Comparison of ENCODE assay signal across 18 cellular contexts in the genomic region with DNA sequence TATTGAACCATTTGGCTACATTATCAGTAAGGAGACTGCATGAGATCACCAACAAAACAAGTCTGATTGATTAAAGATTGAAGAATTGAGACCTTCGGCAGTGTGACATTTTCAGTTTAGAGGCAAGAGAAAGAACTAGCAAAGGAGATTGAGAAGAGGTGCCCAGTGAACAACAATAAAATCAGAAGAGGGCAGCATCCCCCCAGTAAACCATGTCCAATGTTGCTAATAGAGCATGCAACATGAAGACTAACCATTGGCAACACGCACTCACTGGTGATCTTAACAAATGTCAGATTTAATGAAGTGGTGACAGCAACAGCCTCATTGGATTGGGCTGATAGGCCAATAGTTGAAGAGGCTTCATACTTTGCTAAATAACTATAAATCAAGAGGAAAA. TPM values are rescaled to one million over a fixed set of nuclear protein-coding genes. Genes with fewer than 3 reads are reported as not detected.
DNase-seq lines count a peak whose midpoint lies in the region; ATAC-seq, FAIRE-seq and TF ChIP-seq lines count a peak whose summit lies in the region.
"Had no signal": no experiment of that assay in that cellular context is flagged by ENCODE, and none has a peak within 500 bp of the region (broad histone marks: within the 10 kb centered on the region; RNA-seq: fewer than 3 reads in every experiment).

No MANE protein-coding gene starts in this region.

- RAD21 ChIA-PET in GM12878 (lab: Charles Lee; ENCODE audit: unreplicated experiment), result no interaction called here

- H3K9me2 ChIP-seq in GM23338 (ENCODE audit: insufficient read depth), result 0 out of 2 replicates have a peak, but pooled peaks cover 3% of the 10 kb centered on the region

- H3K79me2 ChIP-seq in GM12878 (ENCODE audit: control insufficient read depth, insufficient read depth, low read length), result peaks cover 2% of the 10 kb centered on the region; the same call in 1 of the 2 replicates
- peaks cover 17% of the 10 kb centered on the region; the same call in 1 of the 2 replicates for H3K79me2 ChIP-seq in GM23338 (replicated peaks; ENCODE audit: insufficient read depth)

- H3K9me3 Mint-ChIP-seq in CD4-positive, CD25-positive, alpha-beta regulatory T cell, result peaks cover 4 to 16% (median 6%) of the 10 kb centered on the region in 7 donors
- H3K9me3 Mint-ChIP-seq in GM23338, result peaks cover 7% of the 10 kb centered on the region

- 91% methylated on average over 2 of the region's 2 CpGs for WGBS in GM12878 (ENCODE audit: insufficient coverage, insufficient replicate concordance, low lambda C conversion rate, missing lambda C conversion rate)

- H3K4me3 ChIP-seq in CD4-positive, CD25-positive, alpha-beta regulatory T cell (ENCODE audit: low read depth, low read length), result no peak overlapping the region
- no peak overlapping the region for H3K4me3 ChIP-seq in GM12878
- H3K4me3 ChIP-seq in GM23338, result no peak overlapping the region
- no peak overlapping the region for H3K4me3 ChIP-seq in left lung
- H3K4me3 ChIP-seq: SJSA1, smooth muscle cell had no signal

- H3K27ac Mint-ChIP-seq in CD4-positive, CD25-positive, alpha-beta regulatory T cell, result peak overlapping the region in 2 of 3 donors; percentile 6 to 69
- no peak overlapping the region for H3K27ac Mint-ChIP-seq in GM23338
- H3K27ac Mint-ChIP-seq: memory B cell; stimulated activated naive CD8-positive, alpha-beta T cell treated with anti-CD3 and anti-CD28 coated beads, Interleukin-15, Interleukin-2, amounts not matched to agents 100 ng/mL and 50 ng/mL, for 24 hours had no signal

- no peaks in the 10 kb centered on the region for H3K9me3 ChIP-seq in CD4-positive, CD25-positive, alpha-beta regulatory T cell (ENCODE audit: control insufficient read depth in 2 of 2, low read length in 2 of 2)
- H3K9me3 ChIP-seq in GM12878 (replicated peaks; ENCODE audit: control insufficient read depth, insufficient read depth, low read length) (no peaks in the 10 kb centered on the region), left lung (peaks cover 0 to 12% of the 10 kb centered on the region in 2 donors)
- H3K9me3 ChIP-seq: Caco-2 had no signal

- peaks cover 8% of the 10 kb centered on the region for H3K4me1 ChIP-seq in CD4-positive, CD25-positive, alpha-beta regulatory T cell (ENCODE audit: control insufficient read depth, insufficient read depth, low read length, poor library complexity, severe bottlenecking)
- H3K4me1 ChIP-seq in GM12878 (ENCODE audit: control insufficient read depth, insufficient read depth, low read length), result no peaks in the 10 kb centered on the region
- H3K4me1 ChIP-seq in GM23338 (ENCODE audit: insufficient read depth), result no peaks in the 10 kb centered on the region
- H3K4me1 ChIP-seq in left lung, result no peaks in the 10 kb centered on the region
- H3K4me1 ChIP-seq: SJSA1 had no signal

- H3K4me1 Mint-ChIP-seq in CD4-positive, CD25-positive, alpha-beta regulatory T cell, result peaks cover 20 to 56% (median 39%) of the 10 kb centered on the region in 4 donors
- no peaks in the 10 kb centered on the region for H3K4me1 Mint-ChIP-seq in GM23338

- peak; percentile 31 for FAIRE-seq in GM18507 (lab: Jason Lieb, UNC)
- no peak for FAIRE-seq in GM12878 (lab: Jason Lieb, UNC)
- FAIRE-seq: bronchial epithelial cell, endometrium had no signal

- H3K27ac ChIP-seq in CD4-positive, CD25-positive, alpha-beta regulatory T cell (ENCODE audit: insufficient read depth, low read length, poor library complexity, severe bottlenecking), result no peak overlapping the region
- H3K27ac ChIP-seq in GM12878 (ENCODE audit: control insufficient read depth, insufficient read depth) (no peak overlapping the region), GM23338 (ENCODE audit: low read depth) (no peak overlapping the region), left lung (no peak overlapping the region)
- H3K27ac ChIP-seq: SJSA1 had no signal

- intact Hi-C loops in GM12878 (cut with micrococcal nuclease; ENCODE audit: unreplicated experiment), result loop anchor here (10.0 kb wide), 1 partner anchor 235 kb away; no protein-coding TSS in a partner anchor
- intact Hi-C loops in left ventricle myocardium superior (cut with micrococcal nuclease), result no loop called here
- intact Hi-C loops in left lung (cut with DNase I), result no loop called here

- SMC1A ChIA-PET in GM12878 (lab: Charles Lee; ENCODE audit: uncharacterized antibody, unreplicated experiment), result no interaction called here

- in situ Hi-C loops in GM12878 (cut with MboI), result no loop called here

- no peak overlapping the region for H3K4me2 ChIP-seq in GM12878 (ENCODE audit: control insufficient read depth, insufficient read depth)
- H3K4me2 ChIP-seq in GM23338, result no peak overlapping the region
- H3K4me2 ChIP-seq: smooth muscle cell had no signal

- H4K20me1 ChIP-seq in GM12878 (ENCODE audit: control insufficient read depth, insufficient read depth) (no peaks in the 10 kb centered on the region), GM23338 (replicated peaks; ENCODE audit: insufficient read depth) (no peaks in the 10 kb centered on the region; the same call in 1 of the 2 replicates)

- peak; percentile 32; the same call in 1 of the 2 replicates for TF ChIP-seq RAD21 in GM12878 (IDR thresholded peaks at IDR 0.05; ENCODE audit: insufficient read depth, low read depth, low read length)

- no peaks in the 10 kb centered on the region for H3F3A ChIP-seq in GM23338 (replicated peaks; ENCODE audit: low read depth)

- TF ChIP-seq POLR2A in GM12878 (IDR thresholded peaks at IDR 0.05; ENCODE audit: low read depth, low read length), result no peak

- no peaks in the 10 kb centered on the region for H3K27me3 ChIP-seq in CD4-positive, CD25-positive, alpha-beta regulatory T cell (ENCODE audit: control insufficient read depth, insufficient read depth, low read length)
- H3K27me3 ChIP-seq in GM12878 (replicated peaks in 1 of 2; ENCODE audit: control insufficient read depth in 2 of 2, insufficient read depth in 2 of 2, low read length in 1 of 2) (no peaks in the 10 kb centered on the region), GM23338 (ENCODE audit: insufficient read depth) (no peaks in the 10 kb centered on the region), left lung (no peaks in the 10 kb centered on the region)
- H3K27me3 ChIP-seq: SJSA1 had no signal

- H3K27me3 Mint-ChIP-seq in CD4-positive, CD25-positive, alpha-beta regulatory T cell, result peaks cover 6% of the 10 kb centered on the region
- no peaks in the 10 kb centered on the region for H3K27me3 Mint-ChIP-seq in GM23338 (ENCODE audit: insufficient read depth, low read depth, poor library complexity)
- H3K27me3 Mint-ChIP-seq: memory B cell; stimulated activated naive CD8-positive, alpha-beta T cell treated with anti-CD3 and anti-CD28 coated beads, Interleukin-15, Interleukin-2, amounts not matched to agents 100 ng/mL and 50 ng/mL, for 24 hours had no signal

- H3K36me3 ChIP-seq in CD4-positive, CD25-positive, alpha-beta regulatory T cell (ENCODE audit: control insufficient read depth, insufficient read depth, low read length), result no peaks in the 10 kb centered on the region
- H3K36me3 ChIP-seq in GM12878 (ENCODE audit: control insufficient read depth in 2 of 2, insufficient read depth in 2 of 2, low read length in 1 of 2) (no peaks in the 10 kb centered on the region), GM23338 (ENCODE audit: insufficient read depth) (no peaks in the 10 kb centered on the region), left lung (no peaks in the 10 kb centered on the region)
- H3K36me3 ChIP-seq: SJSA1 had no signal

- no peak for ATAC-seq in CD4-positive, CD25-positive, alpha-beta regulatory T cell (ENCODE audit: low read depth in 2 of 2)
- ATAC-seq in GM12878 (no peak), left ventricle myocardium superior (peak; percentile 52), GM23338 (no peak), left lung (no peak)

- H2AFZ ChIP-seq in GM12878 (ENCODE audit: control insufficient read depth, low read depth, low read length) (no peak overlapping the region), GM23338 (no peak overlapping the region)

- BruUV-seq in GM12878 (replicated peaks; lab: Mats Ljungman, UMichigan), result no TSS peak

- CTCF ChIA-PET in GM12878 (lab: Yijun Ruan, JAX), result no interaction called here

- H3K4me3 Mint-ChIP-seq in CD4-positive, CD25-positive, alpha-beta regulatory T cell, result no peak overlapping the region
- H3K4me3 Mint-ChIP-seq in GM23338, result no peak overlapping the region
- H3K4me3 Mint-ChIP-seq: memory B cell; stimulated activated naive CD8-positive, alpha-beta T cell treated with anti-CD3 and anti-CD28 coated beads, Interleukin-15, Interleukin-2, amounts not matched to agents 100 ng/mL and 50 ng/mL, for 24 hours had no signal

- peak in 2 of 3 experiments; percentile 1 to 25; a peak in 2 of 6 replicates for TF ChIP-seq CTCF in GM12878 (IDR thresholded peaks at IDR 0.05 in 2 of 3, conservative IDR thresholded peaks at IDR 0.05 in 1 of 3; ENCODE audit: control insufficient read depth in 2 of 3, extremely low read depth in 1 of 3, insufficient read depth in 1 of 3, low read depth in 3 of 3, low read length in 3 of 3)
- peak in 1 of 2 experiments; percentile 33; a peak in 2 of 4 replicates for TF ChIP-seq CTCF in GM23338 (conservative IDR thresholded peaks at IDR 0.05; ENCODE audit: low read depth in 2 of 2)
- no peak for TF ChIP-seq CTCF in left lung (IDR thresholded peaks at IDR 0.05)

- TF ChIP-seq EP300 in GM12878 (IDR thresholded peaks at IDR 0.05; ENCODE audit: borderline replicate concordance in 1 of 2, control insufficient read depth in 1 of 2, low read depth in 2 of 2, low read length in 2 of 2), result no peak

- DNase-seq in CD4-positive, CD25-positive, alpha-beta regulatory T cell, result peak in 1 of 3 donors; percentile 7
- no peak for DNase-seq in GM18507 (ENCODE audit: extremely low spot score, insufficient read length, low read depth)
- DNase-seq in GM12878 (ENCODE audit: low read depth, low spot score), result no peak
- DNase-seq in left ventricle myocardium superior, result no peak
- DNase-seq in GM23338 (ENCODE audit: low spot score), result no peak
- no peak for DNase-seq in AML-193 (lab: John Stamatoyannopoulos, UW)
- DNase-seq in left lung, result no peak
- DNase-seq in NCI-H1092 (lab: John Stamatoyannopoulos, UW), result no peak
- DNase-seq: activated naive CD4-positive, alpha-beta T cell; NCI-H2081 had no signal

- H3K9ac ChIP-seq in GM12878 (ENCODE audit: control insufficient read depth, insufficient read depth, low read length), result no peak overlapping the region

- POLR2A ChIA-PET in GM12878 (lab: Charles Lee), result no interaction called here

- peaks cover 35% of the 10 kb centered on the region for H3K36me3 Mint-ChIP-seq in CD4-positive, CD25-positive, alpha-beta regulatory T cell
- peaks cover 8% of the 10 kb centered on the region; the same call in 1 of the 3 replicates for H3K36me3 Mint-ChIP-seq in GM23338 (ENCODE audit: low read depth)

RNA-seq across cellular contexts. Expression of gene TAS2R14, which starts 20.7 kb away (rescaled TPM):
- total RNA-seq in CD4-positive, CD25-positive, alpha-beta regulatory T cell, result 2.5 TPM
- under 1 TPM; 0.26 to 0.96 (median 0.80) TPM for polyA plus RNA-seq in CD4-positive, CD25-positive, alpha-beta regulatory T cell
- 110 and 116 TPM in 2 replicates for total RNA-seq in GM12878 (2013; cell fraction: nucleolus; rRNA removed)
- total RNA-seq in GM12878 (2014; rRNA removed) (3.0 and 5.6 TPM in 2 replicates), GM12878 (2014; rRNA removed; fragmentation: Illumina TruSeq; extraction: Trizol) (4.4 and 5.6 TPM in 2 replicates), GM12878 (2021) (1.5 and 1.8 TPM in 2 replicates), left ventricle myocardium superior (0.45 TPM), left lung (1 to 10 TPM; 1.2 to 1.9 TPM)
- polyA plus RNA-seq in GM12878 (2011; ENCODE audit: low read depth), result 0.92 TPM
- polyA plus RNA-seq in GM12878 (2011; rRNA removed) (3.2 and 5.5 TPM in 2 replicates), GM12878 (2014; fragmentation: Illumina TruSeq; extraction: Trizol) (2.0 and 2.6 TPM in 2 replicates), GM12878 (2014; fragmentation: Nextera tagmentation; extraction: Ambion mirVana) (1 to 10 TPM; 1.6 to 3.1 TPM), GM12878 (2014; rRNA removed) (0.71 and 1.2 TPM in 2 replicates), GM12878 (2016; fragmentation: Nextera tagmentation; extraction: Ambion mirVana) (1 to 10 TPM; 1.7 to 2.3 TPM), GM23338 (2016; fragmentation: Nextera tagmentation; extraction: Ambion mirVana) (1.1 and 2.6 TPM in 2 replicates)
- 0.34 and 0.40 TPM in 2 replicates for polyA plus RNA-seq in GM12878 (2011; cell fraction: cytosol; rRNA removed)
- polyA plus RNA-seq in GM12878 (2011; cell fraction: nucleus; rRNA removed), result 10.8 and 12.6 TPM in 2 replicates
- polyA plus RNA-seq in GM12878 (2012), result 0.86 and 1.7 TPM in 2 replicates
- 7.8 and 11.6 TPM in 2 replicates for polyA minus RNA-seq in GM12878 (2011; rRNA and poly(A)+ RNA removed)
- 0.67 TPM in 1 of 2 replicates, not detected in the other for polyA minus RNA-seq in GM12878 (2011; cell fraction: cytosol; rRNA and poly(A)+ RNA removed)
- polyA minus RNA-seq in GM12878 (2011; cell fraction: nucleus; rRNA and poly(A)+ RNA removed), result 30.5 and 48.6 TPM in 2 replicates
- 4.9 and 5.9 TPM in 2 replicates for total RNA-seq in GM23338 (2014; rRNA removed; shearing (Covaris generic))

RNA-seq across cellular contexts. Expression of gene TAS2R50, which starts 26.9 kb away (rescaled TPM):
- total RNA-seq in CD4-positive, CD25-positive, alpha-beta regulatory T cell, result 1.6 TPM
- not detected for polyA plus RNA-seq in CD4-positive, CD25-positive, alpha-beta regulatory T cell
- total RNA-seq in GM12878 (2013; cell fraction: nucleolus; rRNA removed), result 87.4 and 92.9 TPM in 2 replicates
- total RNA-seq in GM12878 (2014; rRNA removed) (3.2 and 3.4 TPM in 2 replicates), GM12878 (2014; rRNA removed; fragmentation: Illumina TruSeq; extraction: Trizol) (2.8 and 3.1 TPM in 2 replicates), GM12878 (2021) (0.74 and 1.6 TPM in 2 replicates), left ventricle myocardium superior (0.25 TPM), left lung (1 to 10 TPM; 1.0 to 1.1 TPM)
- polyA plus RNA-seq in GM12878 (2011; ENCODE audit: low read depth), result not detected
- polyA plus RNA-seq in GM12878 (2011; rRNA removed) (0.69 and 0.78 TPM in 2 replicates), GM12878 (2014; fragmentation: Illumina TruSeq; extraction: Trizol) (not detected in 2 replicates), GM12878 (2014; fragmentation: Nextera tagmentation; extraction: Ambion mirVana) (not detected), GM12878 (2014; rRNA removed) (0.13 TPM in 1 of 2 replicates, not detected in the other), GM12878 (2016; fragmentation: Nextera tagmentation; extraction: Ambion mirVana) (under 1 TPM in 1 of 2 experiments, not detected in 1; 0.33 TPM), GM23338 (2016; fragmentation: Nextera tagmentation; extraction: Ambion mirVana) (not detected in 2 replicates)
- not detected in 2 replicates for polyA plus RNA-seq in GM12878 (2011; cell fraction: cytosol; rRNA removed)
- polyA plus RNA-seq in GM12878 (2011; cell fraction: nucleus; rRNA removed), result 2.1 and 2.5 TPM in 2 replicates
- polyA plus RNA-seq in GM12878 (2012), result 0.11 TPM in 1 of 2 replicates, not detected in the other
- 18.9 and 20.8 TPM in 2 replicates for polyA minus RNA-seq in GM12878 (2011; rRNA and poly(A)+ RNA removed)
- not detected in 2 replicates for polyA minus RNA-seq in GM12878 (2011; cell fraction: cytosol; rRNA and poly(A)+ RNA removed)
- 35.7 and 57.3 TPM in 2 replicates for polyA minus RNA-seq in GM12878 (2011; cell fraction: nucleus; rRNA and poly(A)+ RNA removed)
- 3.4 and 5.7 TPM in 2 replicates for total RNA-seq in GM23338 (2014; rRNA removed; shearing (Covaris generic))
- polyA plus RNA-seq: smooth muscle cell had no signal

RNA-seq across cellular contexts. Expression of gene PRH2, which starts 30.7 kb away (rescaled TPM):
- not detected for total RNA-seq in CD4-positive, CD25-positive, alpha-beta regulatory T cell
- not detected for polyA plus RNA-seq in CD4-positive, CD25-positive, alpha-beta regulatory T cell
- not detected in 2 replicates for total RNA-seq in GM12878 (2013; cell fraction: nucleolus; rRNA removed)
- total RNA-seq in GM12878 (2014; rRNA removed) (not detected in 2 replicates), GM12878 (2014; rRNA removed; fragmentation: Illumina TruSeq; extraction: Trizol) (not detected in 2 replicates), GM12878 (2021) (not detected in 2 replicates), left ventricle myocardium superior (not detected), left lung (not detected)
- not detected for polyA plus RNA-seq in GM12878 (2011; ENCODE audit: low read depth)
- polyA plus RNA-seq in GM12878 (2011; rRNA removed) (0.14 TPM in 1 of 2 replicates, not detected in the other), GM12878 (2014; fragmentation: Illumina TruSeq; extraction: Trizol) (not detected in 2 replicates), GM12878 (2014; fragmentation: Nextera tagmentation; extraction: Ambion mirVana) (not detected), GM12878 (2014; rRNA removed) (not detected in 2 replicates), GM12878 (2016; fragmentation: Nextera tagmentation; extraction: Ambion mirVana) (under 1 TPM in 1 of 2 experiments, not detected in 1; 0.50 TPM), GM23338 (2016; fragmentation: Nextera tagmentation; extraction: Ambion mirVana) (0.36 TPM in 1 of 2 replicates, not detected in the other)
- not detected in 2 replicates for polyA plus RNA-seq in GM12878 (2011; cell fraction: cytosol; rRNA removed)
- not detected in 2 replicates for polyA plus RNA-seq in GM12878 (2011; cell fraction: nucleus; rRNA removed)
- polyA plus RNA-seq in GM12878 (2012), result not detected in 2 replicates
- not detected in 2 replicates for polyA minus RNA-seq in GM12878 (2011; rRNA and poly(A)+ RNA removed)
- polyA minus RNA-seq in GM12878 (2011; cell fraction: cytosol; rRNA and poly(A)+ RNA removed), result not detected in 2 replicates
- 0.96 TPM in 1 of 2 replicates, not detected in the other for polyA minus RNA-seq in GM12878 (2011; cell fraction: nucleus; rRNA and poly(A)+ RNA removed)
- total RNA-seq in GM23338 (2014; rRNA removed; shearing (Covaris generic)), result 0.69 TPM in 1 of 2 replicates, not detected in the other
- total RNA-seq: activated CD8-positive, alpha-beta memory T cell treated with anti-CD3 and anti-CD28 coated beads for 36 hours; bronchial epithelial cell; SJSA1; smooth muscle cell had no signal
- polyA plus RNA-seq: smooth muscle cell had no signal

RNA-seq across cellular contexts. Expression of gene TAS2R20, which starts 38.3 kb away (rescaled TPM):
- 2.2 TPM for total RNA-seq in CD4-positive, CD25-positive, alpha-beta regulatory T cell
- polyA plus RNA-seq in CD4-positive, CD25-positive, alpha-beta regulatory T cell, result under 1 TPM in 2 of 4 donors, not detected in 2; 0.12 to 0.39 TPM
- total RNA-seq in GM12878 (2013; cell fraction: nucleolus; rRNA removed), result 90.4 and 92.2 TPM in 2 replicates
- 3.9 and 4.6 TPM in 2 replicates for total RNA-seq in GM12878 (2014; rRNA removed)
- 3.4 and 4.1 TPM in 2 replicates for total RNA-seq in GM12878 (2014; rRNA removed; fragmentation: Illumina TruSeq; extraction: Trizol)
- 1.2 and 1.9 TPM in 2 replicates for total RNA-seq in GM12878 (2021)
- polyA plus RNA-seq in GM12878 (2011; ENCODE audit: low read depth), result 0.33 TPM
- 1.8 and 2.5 TPM in 2 replicates for polyA plus RNA-seq in GM12878 (2011; rRNA removed)
- 0.07 and 0.10 TPM in 2 replicates for polyA plus RNA-seq in GM12878 (2011; cell fraction: cytosol; rRNA removed)
- polyA plus RNA-seq in GM12878 (2011; cell fraction: nucleus; rRNA removed), result 7.0 and 7.8 TPM in 2 replicates
- 0.45 and 0.62 TPM in 2 replicates for polyA plus RNA-seq in GM12878 (2012)
- 0.78 and 1.4 TPM in 2 replicates for polyA plus RNA-seq in GM12878 (2014; fragmentation: Illumina TruSeq; extraction: Trizol)
- polyA plus RNA-seq in GM12878 (2014; fragmentation: Nextera tagmentation; extraction: Ambion mirVana), result under 1 TPM; 0.07 to 0.19 TPM
- 0.53 and 1.2 TPM in 2 replicates for polyA plus RNA-seq in GM12878 (2014; rRNA removed)
- polyA plus RNA-seq in GM12878 (2016; fragmentation: Nextera tagmentation; extraction: Ambion mirVana), result under 1 TPM; 0.09 to 0.23 TPM
- 16.2 and 17.2 TPM in 2 replicates for polyA minus RNA-seq in GM12878 (2011; rRNA and poly(A)+ RNA removed)
- not detected in 2 replicates for polyA minus RNA-seq in GM12878 (2011; cell fraction: cytosol; rRNA and poly(A)+ RNA removed)
- polyA minus RNA-seq in GM12878 (2011; cell fraction: nucleus; rRNA and poly(A)+ RNA removed), result 38.0 and 47.2 TPM in 2 replicates
- total RNA-seq in left ventricle myocardium superior, result 0.42 TPM
- total RNA-seq in GM23338 (2014; rRNA removed; shearing (Covaris generic)), result 3.9 and 6.0 TPM in 2 replicates
- polyA plus RNA-seq in GM23338 (2016; fragmentation: Nextera tagmentation; extraction: Ambion mirVana), result not detected in 2 replicates
- 1 to 10 TPM; 1.6 to 1.7 TPM for total RNA-seq in left lung
- polyA plus RNA-seq: smooth muscle cell had no signal

RNA-seq across cellular contexts. Expression of gene TAS2R13, which starts 50.4 kb away (rescaled TPM):
- total RNA-seq in CD4-positive, CD25-positive, alpha-beta regulatory T cell, result 1.4 TPM
- polyA plus RNA-seq in CD4-positive, CD25-positive, alpha-beta regulatory T cell, result not detected
- total RNA-seq in GM12878 (2013; cell fraction: nucleolus; rRNA removed), result 68.7 and 78.7 TPM in 2 replicates
- total RNA-seq in GM12878 (2014; rRNA removed) (1.8 and 1.9 TPM in 2 replicates), GM12878 (2014; rRNA removed; fragmentation: Illumina TruSeq; extraction: Trizol) (2.2 and 2.9 TPM in 2 replicates), GM12878 (2021) (0.72 and 1.0 TPM in 2 replicates), left ventricle myocardium superior (0.30 TPM), left lung (1 to 10 TPM in 1 of 2 donors, under 1 TPM in 1; 0.99 to 1.0 TPM)
- not detected for polyA plus RNA-seq in GM12878 (2011; ENCODE audit: low read depth)
- polyA plus RNA-seq in GM12878 (2011; rRNA removed) (0.30 and 0.75 TPM in 2 replicates), GM12878 (2014; fragmentation: Illumina TruSeq; extraction: Trizol) (0.12 TPM in 1 of 2 replicates, not detected in the other), GM12878 (2014; fragmentation: Nextera tagmentation; extraction: Ambion mirVana) (not detected), GM12878 (2014; rRNA removed) (0.13 TPM in 1 of 2 replicates, not detected in the other), GM12878 (2016; fragmentation: Nextera tagmentation; extraction: Ambion mirVana) (not detected), GM23338 (2016; fragmentation: Nextera tagmentation; extraction: Ambion mirVana) (not detected in 2 replicates)
- polyA plus RNA-seq in GM12878 (2011; cell fraction: cytosol; rRNA removed), result not detected in 2 replicates
- polyA plus RNA-seq in GM12878 (2011; cell fraction: nucleus; rRNA removed), result 1.3 and 2.0 TPM in 2 replicates
- polyA plus RNA-seq in GM12878 (2012), result not detected in 2 replicates
- polyA minus RNA-seq in GM12878 (2011; rRNA and poly(A)+ RNA removed), result 8.0 and 9.1 TPM in 2 replicates
- not detected in 2 replicates for polyA minus RNA-seq in GM12878 (2011; cell fraction: cytosol; rRNA and poly(A)+ RNA removed)
- polyA minus RNA-seq in GM12878 (2011; cell fraction: nucleus; rRNA and poly(A)+ RNA removed), result 14.1 and 27.2 TPM in 2 replicates
- total RNA-seq in GM23338 (2014; rRNA removed; shearing (Covaris generic)), result 3.6 and 6.1 TPM in 2 replicates
- polyA plus RNA-seq: smooth muscle cell had no signal

Comparison
In these comparisons a context has a peak if more than half of its experiments do, and no peak if none do; other contexts are left out.
1. CTCF ChIP-seq: peak in GM12878 (2 of 3); none in left lung (0 of 2).